ENCODE assay signal across 8 cellular contexts in genomic region chr11:91955206-91955605, GRCh38.
"Had no signal": no experiment of that assay in that cellular context is flagged by ENCODE, and none has a peak within 500 bp of the region (broad histone marks: within the 10 kb centered on the region; RNA-seq: fewer than 3 reads in every experiment).

No MANE protein-coding gene starts in this region.

- H3K9ac ChIP-seq: GM23248 had no signal

- H2AFZ ChIP-seq: GM23248 had no signal

- H3K27ac ChIP-seq: GM23248, HL-60 had no signal

- DNase-seq: GM23248, GOT3, H7, HFFc6, IMR-90 had no signal

- H3K4me1 ChIP-seq: HAP-1 had no signal

- H3K36me3 ChIP-seq: HAP-1 had no signal

- H3K4me3 ChIP-seq: GM23248, HAP-1, K562 had no signal

- H3K9me3 ChIP-seq: HAP-1 had no signal
